ENCODE assay signal across 17 cellular contexts in genomic region chr20:46070215-46070910, GRCh38. TPM values are rescaled to one million over a fixed set of nuclear protein-coding genes. Genes with fewer than 3 reads are reported as not detected.
DNase-seq lines count a peak whose midpoint lies in the region; ATAC-seq and TF ChIP-seq lines count a peak whose summit lies in the region.
"Had no signal": no experiment of that assay in that cellular context is flagged by ENCODE, and none has a peak within 500 bp of the region (broad histone marks: within the 10 kb centered on the region; RNA-seq: fewer than 3 reads in every experiment).

No MANE protein-coding gene starts in this region.

- H3K9me3 ChIP-seq in SK-N-SH (no peaks in the 10 kb centered on the region), RWPE2 (ENCODE audit: severe bottlenecking) (no peaks in the 10 kb centered on the region), skeletal muscle satellite cell (replicated peaks; ENCODE audit: low read length) (no peaks in the 10 kb centered on the region), mucosa of descending colon (no peaks in the 10 kb centered on the region)
- H3K9me3 ChIP-seq: adrenal gland, heart right ventricle, tibial nerve had no signal

- peaks cover 43% of the 10 kb centered on the region; the same call in 1 of the 2 replicates for H4K20me1 ChIP-seq in SK-N-SH (ENCODE audit: insufficient read depth)

- TF ChIP-seq EP300 in SK-N-SH (IDR thresholded peaks at IDR 0.05; ENCODE audit: borderline replicate concordance in 1 of 2, low read depth in 1 of 2, low read length in 1 of 2): no peak

- H3F3A ChIP-seq in SK-N-SH (replicated peaks; ENCODE audit: insufficient read depth): no peaks in the 10 kb centered on the region

- H3K9ac ChIP-seq in SK-N-SH: no peak overlapping the region
- H3K9ac ChIP-seq in skeletal muscle satellite cell (ENCODE audit: low read depth, low read length): no peak overlapping the region

- H3K27me3 ChIP-seq in SK-N-SH (ENCODE audit: insufficient read depth): no peaks in the 10 kb centered on the region
- no peaks in the 10 kb centered on the region for H3K27me3 ChIP-seq in RWPE2 (ENCODE audit: insufficient read depth, poor library complexity, severe bottlenecking)
- H3K27me3 ChIP-seq in skeletal muscle satellite cell (ENCODE audit: control insufficient read depth, insufficient read depth, low read length): no peaks in the 10 kb centered on the region
- H3K27me3 ChIP-seq: adrenal gland, heart right ventricle, tibial nerve had no signal

- CTCF ChIA-PET in SK-N-SH (lab: Yijun Ruan, JAX): no interaction called here

- H3K4me1 ChIP-seq in SK-N-SH (ENCODE audit: control insufficient read depth in 1 of 2, insufficient read depth in 2 of 2, low read depth in 1 of 2, low read length in 1 of 2): 0 out of 4 replicates have a peak, but pooled peaks cover 0 to 7% of the 10 kb centered on the region in 2 experiments
- H3K4me1 ChIP-seq in RWPE2 (ENCODE audit: insufficient read depth, poor library complexity, severe bottlenecking): no peaks in the 10 kb centered on the region
- peaks cover 10% of the 10 kb centered on the region for H3K4me1 ChIP-seq in skeletal muscle satellite cell (ENCODE audit: control insufficient read depth, insufficient read depth, low read length)
- H3K4me1 ChIP-seq in mucosa of descending colon (ENCODE audit: low read depth): no peaks in the 10 kb centered on the region

- intact Hi-C loops in mucosa of descending colon (cut with DNase I, micrococcal nuclease): no loop called here

- no peak overlapping the region for H2AFZ ChIP-seq in SK-N-SH (ENCODE audit: low read depth)

- no peak overlapping the region for H3K4me3 ChIP-seq in SK-N-SH (ENCODE audit: low read depth in 2 of 2, low read length in 1 of 2)
- no peak overlapping the region for H3K4me3 ChIP-seq in RWPE2 (ENCODE audit: severe bottlenecking)
- no peak overlapping the region for H3K4me3 ChIP-seq in fibroblast of mammary gland (ENCODE audit: control insufficient read depth, low read depth, low read length)
- H3K4me3 ChIP-seq in skeletal muscle satellite cell (ENCODE audit: low read length): no peak overlapping the region
- H3K4me3 ChIP-seq in mucosa of descending colon: no peak overlapping the region
- H3K4me3 ChIP-seq: adrenal gland, heart right ventricle, tibial nerve had no signal

- no peak for TF ChIP-seq RAD21 in SK-N-SH (IDR thresholded peaks at IDR 0.05; ENCODE audit: low read length)

- H3K79me2 ChIP-seq in SK-N-SH (ENCODE audit: insufficient read depth): peaks cover 34% of the 10 kb centered on the region

- ATAC-seq in SK-N-SH treated with all-trans-retinoic acid at 6 μM for 48 hours (no peak; the same call in 1 of the 3 replicates), RWPE2 (ENCODE audit: low read depth) (peak; percentile 19; the same call in 1 of the 3 replicates), HG02763 (IDR thresholded peaks at IDR 0.05; ENCODE audit: unreplicated experiment) (no peak), mucosa of descending colon (no peak)
- ATAC-seq: heart right ventricle had no signal

- H3K27ac ChIP-seq in SK-N-SH (ENCODE audit: low read depth in 2 of 2, low read length in 1 of 2): peak overlapping the region in 1 of 2 experiments; percentile 14; a peak in 2 of 4 replicates
- no peak overlapping the region for H3K27ac ChIP-seq in RWPE2 (ENCODE audit: poor library complexity, severe bottlenecking)
- H3K27ac ChIP-seq: 22Rv1, adrenal gland, heart right ventricle, tibial nerve had no signal

- WGBS in SK-N-SH (ENCODE audit: low lambda C conversion rate): 98% methylated on average over 21 of the region's 21 CpGs

- peak overlapping the region; percentile 36 for H3K4me2 ChIP-seq in SK-N-SH
- H3K4me2 ChIP-seq in skeletal muscle satellite cell (ENCODE audit: low read length): peak overlapping the region; percentile 51

- POLR2A ChIA-PET in SK-N-SH (lab: Yijun Ruan, JAX): no interaction called here

- no peaks in the 10 kb centered on the region for H3K9me2 ChIP-seq in SK-N-SH

- TF ChIP-seq CTCF in SK-N-SH (IDR thresholded peaks at IDR 0.05): no peak
- no peak for TF ChIP-seq CTCF in RWPE2 (IDR thresholded peaks at IDR 0.05; ENCODE audit: poor library complexity, severe bottlenecking)
- no peak for TF ChIP-seq CTCF in fibroblast of mammary gland (conservative IDR thresholded peaks at IDR 0.05; ENCODE audit: control insufficient read depth, insufficient read depth, low read depth, low read length)
- TF ChIP-seq CTCF in mucosa of descending colon (IDR thresholded peaks at IDR 0.05): no peak

- no peak for DNase-seq in SK-N-SH
- DNase-seq in RWPE2 (ENCODE audit: low spot score): peak; percentile 66
- DNase-seq in fibroblast of mammary gland (ENCODE audit: low read depth): peak; percentile 76
- no peak for DNase-seq in mucosa of descending colon
- DNase-seq in DMS53 treated with DMSO at 0.1 percent for 48 hours (lab: John Stamatoyannopoulos, UW; ENCODE audit: unreplicated experiment): no peak
- DNase-seq: activated CD4-positive, alpha-beta T cell treated with anti-CD3 and anti-CD28 coated beads, Interleukin-2, amount 50 U/mL, for 48 hours; GDM1; heart right ventricle; NCI-H187; NCI-H524 treated with DMSO at 0.1 percent for 48 hours; occipital lobe had no signal

- H3K36me3 ChIP-seq in SK-N-SH (replicated peaks in 1 of 2; ENCODE audit: control insufficient read depth in 1 of 2, insufficient read depth in 2 of 2, low read length in 1 of 2) (peaks cover 37 to 61% of the 10 kb centered on the region in 2 experiments), RWPE2 (ENCODE audit: low read depth) (peaks cover 73% of the 10 kb centered on the region), skeletal muscle satellite cell (ENCODE audit: insufficient read depth, low read length) (peaks cover 58% of the 10 kb centered on the region), mucosa of descending colon (ENCODE audit: low read depth) (peaks cover 24% of the 10 kb centered on the region)

TF ChIP-seq in SK-N-SH, 30 proteins besides CTCF, POLR2A, EP300 and RAD21 (continues in another document):
- TF ChIP-seq TAF1 (IDR thresholded peaks at IDR 0.05; ENCODE audit: borderline replicate concordance, low read depth, low read length): no peak
- TF ChIP-seq RFX5 (IDR thresholded peaks at IDR 0.05; ENCODE audit: low read length): no peak
- no peak for TF ChIP-seq TEAD4 (IDR thresholded peaks at IDR 0.05; ENCODE audit: borderline replicate concordance, insufficient read depth)
- TF ChIP-seq JUND (IDR thresholded peaks at IDR 0.05): no peak; the same call in 1 of the 2 replicates
- no peak for TF ChIP-seq SMC3 (IDR thresholded peaks at IDR 0.05; ENCODE audit: low read depth, low read length)
- no peak for TF ChIP-seq USF1 (IDR thresholded peaks at IDR 0.05; ENCODE audit: borderline replicate concordance, low read depth)
- peak; percentile 35; the same call in 1 of the 2 replicates for TF ChIP-seq TCF12 (IDR thresholded peaks at IDR 0.05)
- TF ChIP-seq POLR2AphosphoS5 (IDR thresholded peaks at IDR 0.05; ENCODE audit: low read depth, low read length): no peak
- peak; percentile 41; the same call in 1 of the 2 replicates for TF ChIP-seq FOSL2 (IDR thresholded peaks at IDR 0.05; ENCODE audit: borderline replicate concordance, low read depth)
- TF ChIP-seq GABPA (IDR thresholded peaks at IDR 0.05; ENCODE audit: low read depth): no peak

TF ChIP-seq in SK-N-SH treated with all-trans-retinoic acid at 6 μM for 48 hours, 23 proteins besides CTCF, POLR2A, EP300 and RAD21 (continues in another document):
- TF ChIP-seq PPARA (CRISPR knock-in tag; IDR thresholded peaks at IDR 0.05; ENCODE audit: borderline replicate concordance) (no peak), CSRNP3 (CRISPR knock-in tag; IDR thresholded peaks at IDR 0.05) (no peak), ESRRG (CRISPR knock-in tag; IDR thresholded peaks at IDR 0.05) (no peak), ZFP3 (CRISPR knock-in tag; IDR thresholded peaks at IDR 0.05) (no peak), RARB (CRISPR knock-in tag; IDR thresholded peaks at IDR 0.05) (no peak), ZNF565 (CRISPR knock-in tag; conservative IDR thresholded peaks at IDR 0.05; ENCODE audit: low read depth) (no peak), ZNF70 (CRISPR knock-in tag; IDR thresholded peaks at IDR 0.05) (no peak), GLIS3 (CRISPR knock-in tag; IDR thresholded peaks at IDR 0.05) (no peak)

RNA-seq across cellular contexts. Expression of gene NCOA5, which starts 19.4 kb away (rescaled TPM):
- polyA plus RNA-seq in SK-N-SH (2012; rRNA removed): 18.6 and 20.4 TPM in 2 replicates
- 16.2 and 17.0 TPM in 2 replicates for polyA plus RNA-seq in SK-N-SH (2012; cell fraction: cytosol; rRNA removed)
- 26.6 and 31.9 TPM in 2 replicates for polyA plus RNA-seq in SK-N-SH (2012; cell fraction: nucleus; rRNA removed)
- total RNA-seq in skeletal muscle satellite cell (2012; rRNA removed): 12.2 and 16.8 TPM in 2 replicates
- 10 to 100 TPM; 23.7 to 36.6 (median 24.2) TPM for total RNA-seq in mucosa of descending colon

RNA-seq across cellular contexts. Expression of gene SLC12A5, which starts 41.3 kb away (rescaled TPM):
- 8.5 and 19.9 TPM in 2 replicates for polyA plus RNA-seq in SK-N-SH (2012; rRNA removed)
- 12.5 and 13.7 TPM in 2 replicates for polyA plus RNA-seq in SK-N-SH (2012; cell fraction: cytosol; rRNA removed)
- polyA plus RNA-seq in SK-N-SH (2012; cell fraction: nucleus; rRNA removed): 10.6 and 12.8 TPM in 2 replicates
- total RNA-seq in skeletal muscle satellite cell (2012; rRNA removed): under 0.01 and 0.22 TPM in 2 replicates
- 1 to 10 TPM in 1 of 3 donors, not detected in 2; 2.5 TPM for total RNA-seq in mucosa of descending colon

RNA-seq across cellular contexts. Expression of gene CD40, which starts 47.8 kb away (rescaled TPM):
- polyA plus RNA-seq in SK-N-SH (2012; rRNA removed): not detected in 2 replicates
- polyA plus RNA-seq in SK-N-SH (2012; cell fraction: cytosol; rRNA removed): 0.01 TPM in 1 of 2 replicates, not detected in the other
- polyA plus RNA-seq in SK-N-SH (2012; cell fraction: nucleus; rRNA removed): 0.08 TPM in 1 of 2 replicates, not detected in the other
- total RNA-seq in skeletal muscle satellite cell (2012; rRNA removed): 2.6 and 3.3 TPM in 2 replicates
- 1 to 10 TPM; 2.8 to 10.0 (median 6.0) TPM for total RNA-seq in mucosa of descending colon

Comparison
In these comparisons a context has a peak if more than half of its experiments do, and no peak if none do; other contexts are left out.
1. DNase-seq: peak in RWPE2 (single experiment) and fibroblast of mammary gland (single experiment); none in SK-N-SH (single experiment), mucosa of descending colon (0 of 3) and DMS53 treated with DMSO at 0.1 percent for 48 hours (single experiment).